In the genomic region with DNA sequence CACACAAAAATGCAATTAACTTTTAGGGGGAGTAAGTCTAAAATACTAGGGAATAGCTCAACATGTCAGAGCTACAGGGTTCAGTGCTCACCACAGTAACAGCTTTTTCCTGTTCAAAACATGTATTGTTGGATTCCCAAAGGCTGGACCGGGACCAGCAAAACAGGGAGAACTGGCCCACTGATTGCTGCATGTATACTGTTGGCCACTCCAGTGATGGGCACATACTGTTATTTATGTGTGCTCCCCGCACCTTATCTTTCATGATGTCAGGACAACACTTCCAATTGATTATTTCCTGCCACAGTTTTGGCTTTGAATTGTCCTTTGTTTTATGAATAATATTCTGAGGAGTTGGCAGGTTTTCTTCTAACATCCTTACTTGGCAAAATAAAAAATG, we compare ENCODE assay signal across 8 cellular contexts. TPM values are rescaled to one million over a fixed set of nuclear protein-coding genes. Genes with fewer than 3 reads are reported as not detected.
"Had no signal": no experiment of that assay in that cellular context is flagged by ENCODE, and none has a peak within 500 bp of the region (broad histone marks: within the 10 kb centered on the region; RNA-seq: fewer than 3 reads in every experiment).

No MANE protein-coding gene starts in this region.

- H3K4me3 ChIP-seq: K562 had no signal

- ATAC-seq: HepG2, K562 had no signal

- DNase-seq: IMR-90, KBM-7, KG1 had no signal

- H3K27ac ChIP-seq: HL-60 had no signal

RNA-seq across cellular contexts. Expression of gene HMGB4, which starts 50.7 kb away (rescaled TPM):
- total RNA-seq: HepG2, HT-29, HT1080, IMR-90, K562 had no signal
